ENCODE assay signal across 13 cellular contexts in the genomic region with DNA sequence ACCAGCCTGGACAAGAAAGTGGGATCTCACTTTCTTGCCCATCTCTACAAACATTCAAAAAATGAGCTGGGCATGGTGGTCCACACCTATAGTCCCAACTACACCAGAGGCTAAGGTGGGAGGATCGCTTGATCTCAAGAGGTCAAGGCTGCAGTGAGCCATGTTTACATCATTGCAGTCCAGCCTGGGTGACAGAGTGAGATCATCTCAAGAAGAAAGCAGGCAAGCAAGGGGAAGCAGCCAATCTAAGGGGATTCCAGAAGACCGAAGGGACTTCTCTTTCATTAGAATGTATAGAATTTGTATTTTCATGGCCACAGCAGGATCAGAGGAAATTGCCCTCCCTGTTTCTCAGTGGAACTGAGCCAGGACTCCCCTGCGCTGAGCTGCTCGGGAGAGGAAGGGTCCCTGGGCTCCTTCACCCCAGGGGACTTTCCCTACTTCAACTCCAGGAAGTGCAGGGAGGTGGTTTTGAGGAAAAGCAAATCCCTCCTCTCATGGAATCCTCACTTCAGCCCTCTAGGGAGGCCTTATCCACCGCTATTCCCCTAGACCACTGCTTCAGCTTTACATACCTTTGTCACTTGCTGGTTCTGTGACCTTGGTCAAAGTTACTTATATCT.
"Had no signal": no experiment of that assay in that cellular context is flagged by ENCODE, and none has a peak within 500 bp of the region (broad histone marks: within the 10 kb centered on the region; RNA-seq: fewer than 3 reads in every experiment).

No MANE protein-coding gene starts in this region.

- DNase-seq: activated CD4-positive, alpha-beta T cell treated with anti-CD3 and anti-CD28 coated beads, Interleukin-2, amount 50 U/mL, for 4 hours; activated CD4-positive, CD25-positive, alpha-beta regulatory T cell treated with anti-CD3 and anti-CD28 coated beads, Interleukin-2, amount 50 U/mL, for 72 hours; activated effector memory CD4-positive, alpha-beta T cell treated with Interleukin-2 at 50 U/mL for 16 hours; activated naive CD8-positive, alpha-beta T cell treated with anti-CD3 and anti-CD28 coated beads for 36 hours; activated T-cell treated with anti-CD3 and anti-CD28 coated beads, Interleukin-2, amount 50 U/mL, for 24 hours; esophagus squamous epithelium; naive B cell; posterior cingulate gyrus; right cardiac atrium; small intestine; tibial artery had no signal

- H3K36me3 Mint-ChIP-seq: activated naive CD8-positive, alpha-beta T cell treated with anti-CD3 and anti-CD28 coated beads for 36 hours; naive B cell had no signal

- H3K27ac Mint-ChIP-seq: activated naive CD8-positive, alpha-beta T cell treated with anti-CD3 and anti-CD28 coated beads for 36 hours; activated T-cell treated with anti-CD3 and anti-CD28 coated beads, Interleukin-2, amount 50 U/mL, for 24 hours; naive B cell had no signal

- ATAC-seq: right cardiac atrium had no signal

- H3K27me3 ChIP-seq: esophagus squamous epithelium, neutrophil had no signal

- H3K9me3 ChIP-seq: esophagus squamous epithelium, neutrophil, tibial artery had no signal

- H3K9me3 Mint-ChIP-seq: activated naive CD8-positive, alpha-beta T cell treated with anti-CD3 and anti-CD28 coated beads for 36 hours; activated T-cell treated with anti-CD3 and anti-CD28 coated beads, Interleukin-2, amount 50 U/mL, for 24 hours had no signal

- H3K4me1 ChIP-seq: tibial artery had no signal

- H3K36me3 ChIP-seq: esophagus squamous epithelium, neutrophil, tibial artery had no signal

- H3K27ac ChIP-seq: esophagus squamous epithelium, neutrophil, tibial artery had no signal

- H3K4me3 Mint-ChIP-seq: activated naive CD8-positive, alpha-beta T cell treated with anti-CD3 and anti-CD28 coated beads for 36 hours; activated T-cell treated with anti-CD3 and anti-CD28 coated beads, Interleukin-2, amount 50 U/mL, for 24 hours had no signal

- H3K4me3 ChIP-seq: esophagus squamous epithelium, lung, tibial artery had no signal

- H3K4me1 Mint-ChIP-seq: activated naive CD8-positive, alpha-beta T cell treated with anti-CD3 and anti-CD28 coated beads for 36 hours; naive B cell had no signal
